26 cellular contexts compared by ENCODE assay signal in the genomic region with DNA sequence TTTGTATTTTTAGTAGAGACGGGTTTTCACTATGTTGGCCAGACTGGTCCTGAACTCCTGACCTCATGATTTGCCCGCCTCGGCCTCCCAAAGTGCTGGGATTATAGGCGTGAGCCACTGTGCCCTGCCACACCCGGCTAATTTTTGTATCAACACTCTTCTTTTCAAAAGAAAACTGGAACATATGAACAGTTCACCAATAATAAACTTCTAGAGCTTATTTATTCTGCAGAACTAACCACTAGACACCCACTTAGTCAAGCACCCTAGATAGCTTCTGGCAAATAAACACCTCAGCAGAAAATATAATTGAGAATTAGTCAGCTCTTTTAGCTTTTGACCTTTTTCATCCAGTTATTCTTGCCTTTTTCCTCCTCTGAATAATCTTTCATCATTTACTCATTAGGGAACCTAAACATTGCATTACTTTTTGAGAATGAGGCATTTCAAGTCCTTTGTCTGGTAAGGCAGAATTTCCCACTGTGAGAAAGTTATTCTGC.
"Had no signal": no experiment of that assay in that cellular context is flagged by ENCODE, and none has a peak within 500 bp of the region (broad histone marks: within the 10 kb centered on the region; RNA-seq: fewer than 3 reads in every experiment).

No MANE protein-coding gene starts in this region.

- DNase-seq: activated CD4-positive, alpha-beta T cell treated with anti-CD3 and anti-CD28 coated beads, Interleukin-2, amount 10 ng/mL, durations not matched to agents 7 days and 5 days; activated CD8-positive, alpha-beta T cell treated with anti-CD3 and anti-CD28 coated beads, Interleukin-2, amount 10 ng/mL, durations not matched to agents 7 days and 5 days; activated gamma-delta T cell treated with Interleukin-2 at 50 U/mL for 16 hours; adrenal gland; brain microvascular endothelial cell; effector memory CD4-positive, alpha-beta T cell; heart left ventricle; islet precursor cell; left cardiac atrium; naive thymus-derived CD4-positive, alpha-beta T cell; occipital lobe; small intestine; stimulated activated CD4-positive, alpha-beta T cell treated with anti-CD3 and anti-CD28 coated beads, Interleukin-15, amount 100 ng/mL, for 24 hours; stimulated activated CD4-positive, alpha-beta T cell treated with anti-CD3 and anti-CD28 coated beads, Interleukin-2, amount 100 ng/mL, for 48 hours; stimulated activated CD8-positive, alpha-beta memory T cell treated with anti-CD3 and anti-CD28 coated beads, Interleukin-4, amount 100 ng/mL, for 48 hours; stimulated activated naive CD4-positive, alpha-beta T cell had no signal

- H3K4me3 Mint-ChIP-seq: activated CD4-positive, alpha-beta T cell treated with anti-CD3 and anti-CD28 coated beads, Interleukin-2, amount 10 ng/mL, durations not matched to agents 7 days and 5 days; activated CD8-positive, alpha-beta T cell treated with anti-CD3 and anti-CD28 coated beads, Interleukin-2, amount 10 ng/mL, durations not matched to agents 7 days and 5 days; activated naive CD8-positive, alpha-beta T cell; activated T-helper 1 cell treated with anti-CD3 and anti-CD28 coated beads, Interleukin-12 subunit alpha, Interleukin-12 subunit beta, Interleukin-2, Interleukin-4 antibody, amounts not matched to agents 30 ng/mL and 10 ng/mL and 1 ng/mL, durations not matched to agents 14 hours and 24 hours and 36 hours; central memory CD8-positive, alpha-beta T cell; naive thymus-derived CD4-positive, alpha-beta T cell; neural crest cell had no signal

- H3K27me3 ChIP-seq: adrenal gland, ascending aorta, brain microvascular endothelial cell, esophagus muscularis mucosa, gastroesophageal sphincter, heart left ventricle had no signal

- H3K27ac ChIP-seq: adrenal gland, ascending aorta, brain microvascular endothelial cell, esophagus muscularis mucosa, gastroesophageal sphincter, heart left ventricle, VCaP had no signal

- H3K4me3 ChIP-seq: adrenal gland, ascending aorta, esophagus muscularis mucosa, gastroesophageal sphincter, heart left ventricle had no signal

- H3K9me3 ChIP-seq: adrenal gland, ascending aorta, esophagus muscularis mucosa, gastroesophageal sphincter, heart left ventricle had no signal

- ATAC-seq: activated CD4-positive, CD25-positive, alpha-beta regulatory T cell treated with anti-CD3 and anti-CD28 coated beads, Interleukin-2, amount 50 U/mL, for 24 hours; activated CD8-positive, alpha-beta T cell treated with anti-CD3 and anti-CD28 coated beads, Interleukin-2, amount 10 ng/mL, durations not matched to agents 7 days and 5 days; gastroesophageal sphincter; heart left ventricle; left cardiac atrium; naive thymus-derived CD4-positive, alpha-beta T cell; sciatic nerve had no signal

- H3K27ac Mint-ChIP-seq: activated CD4-positive, alpha-beta T cell treated with anti-CD3 and anti-CD28 coated beads, Interleukin-2, amount 10 ng/mL, durations not matched to agents 7 days and 5 days; activated CD8-positive, alpha-beta T cell treated with anti-CD3 and anti-CD28 coated beads, Interleukin-2, amount 10 ng/mL, durations not matched to agents 7 days and 5 days; activated naive CD8-positive, alpha-beta T cell; activated T-helper 1 cell treated with anti-CD3 and anti-CD28 coated beads, Interleukin-12 subunit alpha, Interleukin-12 subunit beta, Interleukin-2, Interleukin-4 antibody, amounts not matched to agents 30 ng/mL and 10 ng/mL and 1 ng/mL, durations not matched to agents 14 hours and 24 hours and 36 hours; naive thymus-derived CD4-positive, alpha-beta T cell had no signal

- H3K36me3 Mint-ChIP-seq: activated naive CD8-positive, alpha-beta T cell; naive thymus-derived CD4-positive, alpha-beta T cell had no signal

- H3K36me3 ChIP-seq: adrenal gland, ascending aorta, brain microvascular endothelial cell, esophagus muscularis mucosa, gastroesophageal sphincter, heart left ventricle had no signal

- H3K27me3 Mint-ChIP-seq: activated CD4-positive, alpha-beta T cell treated with anti-CD3 and anti-CD28 coated beads, Interleukin-2, amount 10 ng/mL, durations not matched to agents 7 days and 5 days; activated naive CD8-positive, alpha-beta T cell; central memory CD8-positive, alpha-beta T cell had no signal

- H3K9me3 Mint-ChIP-seq: activated CD4-positive, alpha-beta T cell treated with anti-CD3 and anti-CD28 coated beads, Interleukin-2, amount 10 ng/mL, durations not matched to agents 7 days and 5 days; activated T-helper 1 cell treated with anti-CD3 and anti-CD28 coated beads, Interleukin-12 subunit alpha, Interleukin-12 subunit beta, Interleukin-2, Interleukin-4 antibody, amounts not matched to agents 30 ng/mL and 10 ng/mL and 1 ng/mL, durations not matched to agents 14 hours and 24 hours and 36 hours; central memory CD8-positive, alpha-beta T cell; naive thymus-derived CD4-positive, alpha-beta T cell; neural crest cell had no signal

- H3K4me1 Mint-ChIP-seq: central memory CD8-positive, alpha-beta T cell; neural crest cell had no signal

- H3K4me1 ChIP-seq: adrenal gland, esophagus muscularis mucosa, gastroesophageal sphincter, heart left ventricle had no signal
